Comparison of ENCODE assay signal across 8 cellular contexts in the genomic region with DNA sequence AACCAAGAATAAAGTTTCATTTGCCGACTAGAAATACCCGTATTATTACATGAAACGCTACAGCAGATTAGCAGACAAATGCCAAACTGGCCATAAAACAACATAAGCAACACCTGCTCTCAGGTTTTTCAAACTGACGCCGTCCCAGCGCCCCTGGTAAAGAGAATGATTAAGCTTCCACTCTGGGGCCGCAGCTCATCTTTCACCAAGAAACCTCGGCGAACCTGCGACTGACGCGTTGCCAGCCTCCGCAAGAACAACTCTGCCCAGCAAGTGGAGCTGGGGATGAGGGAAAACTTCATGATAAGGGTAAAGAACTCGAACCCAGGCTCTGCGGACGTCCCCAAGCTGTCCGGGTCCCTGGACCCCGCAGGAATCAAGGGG. TPM values are rescaled to one million over a fixed set of nuclear protein-coding genes. Genes with fewer than 3 reads are reported as not detected.
A peak's percentile ranks its signal among the peaks of the same experiment; 100 is the strongest.
DNase-seq lines count a peak whose midpoint lies in the region; ATAC-seq and TF ChIP-seq lines count a peak whose summit lies in the region.

No MANE protein-coding gene starts in this region.

- peaks cover 33 to 35% of the 10 kb centered on the region in 2 donors for H3K4me1 ChIP-seq in gastrocnemius medialis

- H3K4me1 Mint-ChIP-seq in CD4-positive, alpha-beta T cell (ENCODE audit: low read depth), result peaks cover 35% of the 10 kb centered on the region
- H3K4me1 Mint-ChIP-seq in activated CD8-positive, alpha-beta T cell treated with anti-CD3 and anti-CD28 coated beads, Interleukin-2, amount 10 ng/mL, durations not matched to agents 7 days and 5 days (ENCODE audit: low read depth), result peaks cover 21% of the 10 kb centered on the region
- H3K4me1 Mint-ChIP-seq in glutamatergic neuron (ENCODE audit: low read depth, unreplicated experiment), result peaks cover 6% of the 10 kb centered on the region

- no peaks in the 10 kb centered on the region for H3K27me3 Mint-ChIP-seq in CD4-positive, alpha-beta T cell
- no peaks in the 10 kb centered on the region for H3K27me3 Mint-ChIP-seq in activated CD8-positive, alpha-beta T cell treated with anti-CD3 and anti-CD28 coated beads, Interleukin-2, amount 10 ng/mL, durations not matched to agents 7 days and 5 days (ENCODE audit: low read depth)
- peaks cover 2% of the 10 kb centered on the region for H3K27me3 Mint-ChIP-seq in glutamatergic neuron (ENCODE audit: unreplicated experiment)

- no peak for TF ChIP-seq POLR2A in gastrocnemius medialis (IDR thresholded peaks at IDR 0.05)

- H3K27ac ChIP-seq in CD4-positive, alpha-beta T cell (ENCODE audit: low read depth, low read length), result peak overlapping the region; percentile 70
- peak overlapping the region; percentile 86 to 95 (median 90) for H3K27ac ChIP-seq in gastrocnemius medialis

- CTCF ChIA-PET in CD4-positive, alpha-beta T cell (lab: Charles Lee), result no interaction called here
- CTCF ChIA-PET in activated CD8-positive, alpha-beta T cell treated with anti-CD3 and anti-CD28 coated beads, Interleukin-2, amount 10 ng/mL, durations not matched to agents 7 days and 5 days (lab: Charles Lee), result interaction anchor here (0.9 to 2.2 kb wide), 5 partner anchors 10 to 449 kb away, joined by 3 to 9 read pairs (median 6); a partner anchor contains a TSS

- TF ChIP-seq CTCF in CD4-positive, alpha-beta T cell (IDR thresholded peaks at IDR 0.05), result no peak
- TF ChIP-seq CTCF in glutamatergic neuron (IDR thresholded peaks at IDR 0.05; ENCODE audit: partially characterized antibody, unreplicated experiment), result no peak
- no peak for TF ChIP-seq CTCF in gastrocnemius medialis (IDR thresholded peaks at IDR 0.05 in 4 of 5, conservative IDR thresholded peaks at IDR 0.05 in 1 of 5)

- H3K36me3 Mint-ChIP-seq in CD4-positive, alpha-beta T cell (ENCODE audit: low read depth), result peaks cover 31% of the 10 kb centered on the region
- no peaks in the 10 kb centered on the region for H3K36me3 Mint-ChIP-seq in activated CD8-positive, alpha-beta T cell treated with anti-CD3 and anti-CD28 coated beads, Interleukin-2, amount 10 ng/mL, durations not matched to agents 7 days and 5 days (ENCODE audit: low read depth)
- H3K36me3 Mint-ChIP-seq in glutamatergic neuron (ENCODE audit: unreplicated experiment), result no peaks in the 10 kb centered on the region

- POLR2A ChIA-PET in CD4-positive, alpha-beta T cell (lab: Charles Lee), result interaction anchor here (0.6 to 1.8 kb wide), 9 partner anchors 10 to 1206 kb away, joined by 3 to 6 read pairs (median 5); a partner anchor contains a TSS
- POLR2A ChIA-PET in activated CD8-positive, alpha-beta T cell treated with anti-CD3 and anti-CD28 coated beads, Interleukin-2, amount 10 ng/mL, durations not matched to agents 7 days and 5 days (lab: Charles Lee), result interaction anchor here (1.0 kb wide), 1 partner anchor 417 kb away, joined by 3 read pairs; no protein-coding TSS in a partner anchor

- H3K27ac Mint-ChIP-seq in CD4-positive, alpha-beta T cell, result peak overlapping the region; percentile 86
- H3K27ac Mint-ChIP-seq in activated CD8-positive, alpha-beta T cell treated with anti-CD3 and anti-CD28 coated beads, Interleukin-2, amount 10 ng/mL, durations not matched to agents 7 days and 5 days, result peak overlapping the region; percentile 96
- H3K27ac Mint-ChIP-seq in glutamatergic neuron (ENCODE audit: unreplicated experiment), result peak overlapping the region; percentile 93

- in situ Hi-C loops in gastrocnemius medialis (cut with MboI; ENCODE audit: low sequenced_read_pairs in 4 of 4), result loop anchor here in 3 of 4 donors (10.0 to 25.0 kb wide), 3 partner anchors 355 to 430 kb away; a partner anchor contains a TSS

- peak overlapping the region; percentile 98 for H3K4me3 Mint-ChIP-seq in CD4-positive, alpha-beta T cell
- peak overlapping the region; percentile 99 for H3K4me3 Mint-ChIP-seq in activated CD8-positive, alpha-beta T cell treated with anti-CD3 and anti-CD28 coated beads, Interleukin-2, amount 10 ng/mL, durations not matched to agents 7 days and 5 days
- peak overlapping the region; percentile 99 for H3K4me3 Mint-ChIP-seq in glutamatergic neuron (ENCODE audit: unreplicated experiment)

- H3K36me3 ChIP-seq in gastrocnemius medialis, result no peaks in the 10 kb centered on the region

- DNase-seq in CD4-positive, alpha-beta T cell, result peak in 3 of 10 experiments; percentile 2 to 15 (median 7)
- peak; percentile 46 for DNase-seq in activated CD8-positive, alpha-beta T cell treated with anti-CD3 and anti-CD28 coated beads, Interleukin-2, amount 10 ng/mL, durations not matched to agents 7 days and 5 days
- DNase-seq in glutamatergic neuron (no peak), gastrocnemius medialis (peak; percentile 6 to 33), NCI-H187 treated with DMSO at 0.1 percent for 48 hours (lab: John Stamatoyannopoulos, UW) (no peak), NCI-H2196 (lab: John Stamatoyannopoulos, UW; ENCODE audit: unreplicated experiment) (no peak)

- peak; percentile 41 for ATAC-seq in CD4-positive, alpha-beta T cell (ENCODE audit: poor library complexity)
- ATAC-seq in GM19452 (IDR thresholded peaks at IDR 0.05; ENCODE audit: unreplicated experiment) (peak; percentile 15), HG03558 (IDR thresholded peaks at IDR 0.05; ENCODE audit: extremely low read depth, unreplicated experiment) (peak; percentile 4), gastrocnemius medialis (peak; percentile 35 to 37)
- peak; percentile 42 for ATAC-seq in activated CD8-positive, alpha-beta T cell treated with anti-CD3 and anti-CD28 coated beads, Interleukin-2, amount 10 ng/mL, durations not matched to agents 7 days and 5 days

- intact Hi-C loops in CD4-positive, alpha-beta T cell (cut with DNase I, micrococcal nuclease), result loop anchor here in 1 of 2 experiments (5.0 kb wide), 2 partner anchors 125 to 655 kb away; a partner anchor contains a TSS
- intact Hi-C loops in gastrocnemius medialis (cut with DNase I; ENCODE audit: low total_unique reads), result loop anchor here (5.0 kb wide), 3 partner anchors 210 to 425 kb away; a partner anchor contains a TSS

- no peaks in the 10 kb centered on the region for H3K9me3 ChIP-seq in CD4-positive, alpha-beta T cell (ENCODE audit: control insufficient read depth, low read length)
- H3K9me3 ChIP-seq in gastrocnemius medialis, result no peaks in the 10 kb centered on the region

- H3K27me3 ChIP-seq in CD4-positive, alpha-beta T cell (ENCODE audit: control insufficient read depth, insufficient read depth, low read length), result no peaks in the 10 kb centered on the region
- H3K27me3 ChIP-seq in gastrocnemius medialis, result no peaks in the 10 kb centered on the region

- no peaks in the 10 kb centered on the region for H3K9me3 Mint-ChIP-seq in CD4-positive, alpha-beta T cell
- H3K9me3 Mint-ChIP-seq in activated CD8-positive, alpha-beta T cell treated with anti-CD3 and anti-CD28 coated beads, Interleukin-2, amount 10 ng/mL, durations not matched to agents 7 days and 5 days (ENCODE audit: insufficient read depth), result no peaks in the 10 kb centered on the region
- H3K9me3 Mint-ChIP-seq in glutamatergic neuron (ENCODE audit: unreplicated experiment), result peaks cover 2% of the 10 kb centered on the region

- H3K4me3 ChIP-seq in gastrocnemius medialis, result peak overlapping the region; percentile 78 to 87 (median 84)

RNA-seq across cellular contexts. Expression of a gene that starts 0.5 kb away (rescaled TPM):
- total RNA-seq in CD4-positive, alpha-beta T cell, result 10 to 100 TPM; 21.8 to 23.5 TPM
- 10 to 100 TPM; 40.1 to 40.4 TPM for total RNA-seq in activated CD8-positive, alpha-beta T cell treated with anti-CD3 and anti-CD28 coated beads, Interleukin-2, amount 10 ng/mL, durations not matched to agents 7 days and 5 days
- total RNA-seq in glutamatergic neuron (ENCODE audit: unreplicated experiment) (20.0 TPM), gastrocnemius medialis (10 to 100 TPM; 50.7 to 57.3 (median 52.8) TPM)

Comparison
In these comparisons a context has a peak if more than half of its experiments do, and no peak if none do; other contexts are left out.
1. DNase-seq: peak in activated CD8-positive, alpha-beta T cell treated with anti-CD3 and anti-CD28 coated beads, Interleukin-2, amount 10 ng/mL, durations not matched to agents 7 days and 5 days (single experiment) and gastrocnemius medialis (2 of 2); none in glutamatergic neuron (single experiment), NCI-H187 treated with DMSO at 0.1 percent for 48 hours (single experiment) and NCI-H2196 (single experiment).
2. Peak in every context shown above with its lines, with median percentiles within 50 percentile points of each other: ATAC-seq, H3K27ac Mint-ChIP-seq and H3K4me3 Mint-ChIP-seq.